In the genomic region with DNA sequence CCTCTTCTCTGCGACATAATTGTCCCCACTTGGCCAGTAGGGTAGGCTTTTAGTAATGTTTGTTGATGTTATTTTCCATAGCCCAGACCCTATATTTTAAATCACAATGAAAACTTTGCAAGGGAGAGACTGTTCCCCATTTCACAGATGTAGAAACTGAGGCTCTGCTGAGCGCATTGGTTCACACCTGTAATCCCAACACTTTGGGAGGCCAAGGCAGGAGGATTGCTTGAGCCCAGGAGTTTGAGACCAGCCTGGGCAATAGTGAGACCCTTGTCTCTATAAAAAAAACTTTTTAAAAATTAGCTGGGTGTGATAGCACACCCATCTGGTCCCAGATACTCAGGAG, we compare ENCODE assay signal across 17 cellular contexts.
DNase-seq lines count a peak whose midpoint lies in the region; ATAC-seq and TF ChIP-seq lines count a peak whose summit lies in the region.
"Had no signal": no experiment of that assay in that cellular context is flagged by ENCODE, and none has a peak within 500 bp of the region (broad histone marks: within the 10 kb centered on the region; RNA-seq: fewer than 3 reads in every experiment).

No MANE protein-coding gene starts in this region.

- H3K9me3 ChIP-seq in SK-N-SH (no peaks in the 10 kb centered on the region), MG63 (no peaks in the 10 kb centered on the region)
- H3K9me3 ChIP-seq: gastroesophageal sphincter, pancreas had no signal

- no peak overlapping the region for H2AFZ ChIP-seq in SK-N-SH (ENCODE audit: low read depth)

- CTCF ChIA-PET in SK-N-SH (lab: Yijun Ruan, JAX) = interaction anchor here (2.7 kb wide), 1 partner anchor 115 kb away, joined by 9 read pairs; a partner anchor contains a TSS

- DNase-seq in NCI-H1436 (lab: John Stamatoyannopoulos, UW) (peak; percentile 47), NCI-H1436 treated with DMSO at 0.1 percent for 48 hours (lab: John Stamatoyannopoulos, UW) (no peak), SK-N-SH (no peak), foreskin keratinocyte (no peak), substantia nigra (lab: John Stamatoyannopoulos, UW) (no peak), dedifferentiated amniotic fluid mesenchymal stem cell (ENCODE audit: extremely low spot score) (no peak), NCI-H2107 (lab: John Stamatoyannopoulos, UW) (no peak), MG63 (no peak)
- DNase-seq: 8988T; activated CD8-positive, alpha-beta memory T cell treated with anti-CD3 and anti-CD28 coated beads, Interleukin-2, amount 10 ng/mL, durations not matched to agents 7 days and 5 days; activated naive CD4-positive, alpha-beta T cell treated with Interleukin-2 at 50 U/mL for 16 hours; CD4-positive, alpha-beta memory T cell; immature natural killer cell; MV-4-11; NCI-H2227 treated with DMSO at 0.1 percent for 48 hours had no signal

- no peak for TF ChIP-seq CTCF in SK-N-SH (IDR thresholded peaks at IDR 0.05)
- TF ChIP-seq CTCF in foreskin keratinocyte (conservative IDR thresholded peaks at IDR 0.05) = no peak

- no peaks in the 10 kb centered on the region for H3K9me2 ChIP-seq in SK-N-SH

- H3K9ac ChIP-seq in SK-N-SH = no peak overlapping the region

- H3K27ac ChIP-seq in SK-N-SH (ENCODE audit: low read depth in 2 of 2, low read length in 1 of 2) (peak overlapping the region in 1 of 2 experiments; percentile 72; a peak in 2 of 4 replicates), foreskin keratinocyte (peak overlapping the region; percentile 93), substantia nigra (ENCODE audit: low read depth, low read length, poor library complexity, severe bottlenecking) (peak overlapping the region; percentile 74)

- peaks cover 28% of the 10 kb centered on the region for H3F3A ChIP-seq in SK-N-SH (replicated peaks; ENCODE audit: insufficient read depth)

- no peaks in the 10 kb centered on the region for H3K36me3 ChIP-seq in SK-N-SH (replicated peaks in 1 of 2; ENCODE audit: control insufficient read depth in 1 of 2, insufficient read depth in 2 of 2, low read length in 1 of 2)
- H3K36me3 ChIP-seq in MG63 = no peaks in the 10 kb centered on the region
- H3K36me3 ChIP-seq: gastroesophageal sphincter, pancreas had no signal

- no peak for TF ChIP-seq RAD21 in SK-N-SH (IDR thresholded peaks at IDR 0.05; ENCODE audit: low read length)

- TF ChIP-seq EP300 in SK-N-SH (IDR thresholded peaks at IDR 0.05; ENCODE audit: borderline replicate concordance in 1 of 2, low read depth in 1 of 2, low read length in 1 of 2) = no peak

- POLR2A ChIA-PET in SK-N-SH (lab: Yijun Ruan, JAX) = no interaction called here

- H3K4me1 ChIP-seq in SK-N-SH (ENCODE audit: control insufficient read depth in 1 of 2, insufficient read depth in 2 of 2, low read depth in 1 of 2, low read length in 1 of 2) = peaks cover 17 to 42% of the 10 kb centered on the region in 2 experiments
- peaks cover 57% of the 10 kb centered on the region for H3K4me1 ChIP-seq in foreskin keratinocyte

- H3K79me2 ChIP-seq in SK-N-SH (ENCODE audit: insufficient read depth) = peaks cover 36% of the 10 kb centered on the region; the same call in 1 of the 2 replicates

- no peak for ATAC-seq in foreskin keratinocyte
- ATAC-seq: activated CD8-positive, alpha-beta memory T cell treated with anti-CD3 and anti-CD28 coated beads, Interleukin-2, amount 10 ng/mL, durations not matched to agents 7 days and 5 days had no signal

- WGBS in SK-N-SH (ENCODE audit: low lambda C conversion rate) = 88% methylated on average over 2 of the region's 2 CpGs

- H3K4me3 ChIP-seq in SK-N-SH (ENCODE audit: low read depth in 2 of 2, low read length in 1 of 2) (no peak overlapping the region), MG63 (no peak overlapping the region)
- H3K4me3 ChIP-seq: gastroesophageal sphincter, pancreas had no signal

- H3K27me3 ChIP-seq in SK-N-SH (ENCODE audit: insufficient read depth) = no peaks in the 10 kb centered on the region
- H3K27me3 ChIP-seq in foreskin keratinocyte = no peaks in the 10 kb centered on the region
- H3K27me3 ChIP-seq in MG63 = no peaks in the 10 kb centered on the region
- H3K27me3 ChIP-seq: gastroesophageal sphincter, pancreas had no signal

- H3K4me2 ChIP-seq in SK-N-SH = peak overlapping the region; percentile 50; the same call in 1 of the 2 replicates

- H4K20me1 ChIP-seq in SK-N-SH (ENCODE audit: insufficient read depth) = no peaks in the 10 kb centered on the region; the same call in 1 of the 2 replicates

TF ChIP-seq in SK-N-SH, 30 proteins besides CTCF, POLR2A, EP300 and RAD21:
- TF ChIP-seq TEAD4 (IDR thresholded peaks at IDR 0.05; ENCODE audit: borderline replicate concordance, insufficient read depth) = no peak
- no peak for TF ChIP-seq ELF1 (IDR thresholded peaks at IDR 0.05)
- TF ChIP-seq, protein P1, sequence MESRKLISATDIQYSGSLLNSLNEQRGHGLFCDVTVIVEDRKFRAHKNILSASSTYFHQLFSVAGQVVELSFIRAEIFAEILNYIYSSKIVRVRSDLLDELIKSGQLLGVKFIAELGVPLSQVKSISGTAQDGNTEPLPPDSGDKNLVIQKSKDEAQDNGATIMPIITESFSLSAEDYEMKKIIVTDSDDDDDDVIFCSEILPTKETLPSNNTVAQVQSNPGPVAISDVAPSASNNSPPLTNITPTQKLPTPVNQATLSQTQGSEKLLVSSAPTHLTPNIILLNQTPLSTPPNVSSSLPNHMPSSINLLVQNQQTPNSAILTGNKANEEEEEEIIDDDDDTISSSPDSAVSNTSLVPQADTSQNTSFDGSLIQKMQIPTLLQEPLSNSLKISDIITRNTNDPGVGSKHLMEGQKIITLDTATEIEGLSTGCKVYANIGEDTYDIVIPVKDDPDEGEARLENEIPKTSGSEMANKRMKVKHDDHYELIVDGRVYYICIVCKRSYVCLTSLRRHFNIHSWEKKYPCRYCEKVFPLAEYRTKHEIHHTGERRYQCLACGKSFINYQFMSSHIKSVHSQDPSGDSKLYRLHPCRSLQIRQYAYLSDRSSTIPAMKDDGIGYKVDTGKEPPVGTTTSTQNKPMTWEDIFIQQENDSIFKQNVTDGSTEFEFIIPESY (IDR thresholded peaks at IDR 0.05; ENCODE audit: borderline replicate concordance, low read depth) = no peak
- TF ChIP-seq EZH2phosphoT487 (IDR thresholded peaks at IDR 0.05; ENCODE audit: borderline replicate concordance, low read depth) = no peak
- TF ChIP-seq FOXM1 (IDR thresholded peaks at IDR 0.05; ENCODE audit: low read depth) = no peak
- TF ChIP-seq, protein P2, sequence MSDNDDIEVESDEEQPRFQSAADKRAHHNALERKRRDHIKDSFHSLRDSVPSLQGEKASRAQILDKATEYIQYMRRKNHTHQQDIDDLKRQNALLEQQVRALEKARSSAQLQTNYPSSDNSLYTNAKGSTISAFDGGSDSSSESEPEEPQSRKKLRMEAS (IDR thresholded peaks at IDR 0.05; ENCODE audit: low read depth) = no peak
- TF ChIP-seq, protein P3, sequence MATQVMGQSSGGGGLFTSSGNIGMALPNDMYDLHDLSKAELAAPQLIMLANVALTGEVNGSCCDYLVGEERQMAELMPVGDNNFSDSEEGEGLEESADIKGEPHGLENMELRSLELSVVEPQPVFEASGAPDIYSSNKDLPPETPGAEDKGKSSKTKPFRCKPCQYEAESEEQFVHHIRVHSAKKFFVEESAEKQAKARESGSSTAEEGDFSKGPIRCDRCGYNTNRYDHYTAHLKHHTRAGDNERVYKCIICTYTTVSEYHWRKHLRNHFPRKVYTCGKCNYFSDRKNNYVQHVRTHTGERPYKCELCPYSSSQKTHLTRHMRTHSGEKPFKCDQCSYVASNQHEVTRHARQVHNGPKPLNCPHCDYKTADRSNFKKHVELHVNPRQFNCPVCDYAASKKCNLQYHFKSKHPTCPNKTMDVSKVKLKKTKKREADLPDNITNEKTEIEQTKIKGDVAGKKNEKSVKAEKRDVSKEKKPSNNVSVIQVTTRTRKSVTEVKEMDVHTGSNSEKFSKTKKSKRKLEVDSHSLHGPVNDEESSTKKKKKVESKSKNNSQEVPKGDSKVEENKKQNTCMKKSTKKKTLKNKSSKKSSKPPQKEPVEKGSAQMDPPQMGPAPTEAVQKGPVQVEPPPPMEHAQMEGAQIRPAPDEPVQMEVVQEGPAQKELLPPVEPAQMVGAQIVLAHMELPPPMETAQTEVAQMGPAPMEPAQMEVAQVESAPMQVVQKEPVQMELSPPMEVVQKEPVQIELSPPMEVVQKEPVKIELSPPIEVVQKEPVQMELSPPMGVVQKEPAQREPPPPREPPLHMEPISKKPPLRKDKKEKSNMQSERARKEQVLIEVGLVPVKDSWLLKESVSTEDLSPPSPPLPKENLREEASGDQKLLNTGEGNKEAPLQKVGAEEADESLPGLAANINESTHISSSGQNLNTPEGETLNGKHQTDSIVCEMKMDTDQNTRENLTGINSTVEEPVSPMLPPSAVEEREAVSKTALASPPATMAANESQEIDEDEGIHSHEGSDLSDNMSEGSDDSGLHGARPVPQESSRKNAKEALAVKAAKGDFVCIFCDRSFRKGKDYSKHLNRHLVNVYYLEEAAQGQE (IDR thresholded peaks at IDR 0.05; ENCODE audit: low read depth, low read length) = no peak
- TF ChIP-seq, protein P4, sequence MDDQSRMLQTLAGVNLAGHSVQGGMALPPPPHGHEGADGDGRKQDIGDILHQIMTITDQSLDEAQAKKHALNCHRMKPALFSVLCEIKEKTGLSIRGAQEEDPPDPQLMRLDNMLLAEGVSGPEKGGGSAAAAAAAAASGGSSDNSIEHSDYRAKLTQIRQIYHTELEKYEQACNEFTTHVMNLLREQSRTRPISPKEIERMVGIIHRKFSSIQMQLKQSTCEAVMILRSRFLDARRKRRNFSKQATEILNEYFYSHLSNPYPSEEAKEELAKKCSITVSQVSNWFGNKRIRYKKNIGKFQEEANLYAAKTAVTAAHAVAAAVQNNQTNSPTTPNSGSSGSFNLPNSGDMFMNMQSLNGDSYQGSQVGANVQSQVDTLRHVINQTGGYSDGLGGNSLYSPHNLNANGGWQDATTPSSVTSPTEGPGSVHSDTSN (IDR thresholded peaks at IDR 0.05) = no peak
- TF ChIP-seq TAF1 (IDR thresholded peaks at IDR 0.05; ENCODE audit: borderline replicate concordance, low read depth, low read length) = no peak
- no peak for TF ChIP-seq SIN3A (IDR thresholded peaks at IDR 0.05; ENCODE audit: borderline replicate concordance, low read depth, low read length)
- TF ChIP-seq FOXJ3 (CRISPR knock-in tag; IDR thresholded peaks at IDR 0.05) = no peak
- TF ChIP-seq NRF1 (IDR thresholded peaks at IDR 0.05; ENCODE audit: low read depth, low read length) = no peak
- no peak for TF ChIP-seq CHD2 (IDR thresholded peaks at IDR 0.05; ENCODE audit: low read length, partially characterized antibody)
- no peak for TF ChIP-seq SMC3 (IDR thresholded peaks at IDR 0.05; ENCODE audit: low read depth, low read length)
- no peak for TF ChIP-seq MEF2A (IDR thresholded peaks at IDR 0.05; ENCODE audit: borderline replicate concordance, low read depth)
- no peak for TF ChIP-seq RCOR1 (IDR thresholded peaks at IDR 0.05; ENCODE audit: low read length)
